ENCODE assay signal across 13 cellular contexts in genomic region chr19:54792814-54793213, GRCh38. TPM values are rescaled to one million over a fixed set of nuclear protein-coding genes. Genes with fewer than 3 reads are reported as not detected.
DNase-seq lines count a peak whose midpoint lies in the region; ATAC-seq and TF ChIP-seq lines count a peak whose summit lies in the region.
"Had no signal": no experiment of that assay in that cellular context is flagged by ENCODE, and none has a peak within 500 bp of the region (broad histone marks: within the 10 kb centered on the region; RNA-seq: fewer than 3 reads in every experiment).

No MANE protein-coding gene starts in this region.

- DNase-seq in heart right ventricle (no peak), left ventricle myocardium superior (no peak), OCI-M2 (lab: John Stamatoyannopoulos, UW; ENCODE audit: unreplicated experiment) (peak; percentile 8), upper lobe of left lung (no peak), G401 (ENCODE audit: low spot score) (no peak), HuH-7 (ENCODE audit: low spot score) (no peak)
- DNase-seq: activated CD4-positive, alpha-beta T cell treated with anti-CD3 and anti-CD28 coated beads for 4 hours; NK-92 treated with Interleukin-12 subunit alpha and Interleukin-12 subunit beta, amount 100 ng/mL, for 24 hours; stimulated activated CD4-positive, alpha-beta T cell treated with anti-CD3 and anti-CD28 coated beads, Interleukin-4, amount 100 ng/mL, for 4 hours had no signal

- H3K4me3 ChIP-seq in heart right ventricle: peak overlapping the region in 8 of 10 donors; percentile 12 to 48 (median 36)
- peak overlapping the region; percentile 14 for H3K4me3 ChIP-seq in endocrine pancreas (ENCODE audit: control insufficient read depth, insufficient read depth, low read length)
- H3K4me3 ChIP-seq in upper lobe of left lung: peak overlapping the region in 3 of 4 donors; percentile 11 to 38 (median 25)

- TF ChIP-seq EP300 in upper lobe of left lung (IDR thresholded peaks at IDR 0.05): no peak

- TF ChIP-seq POLR2A in upper lobe of left lung (IDR thresholded peaks at IDR 0.05): no peak

- ATAC-seq in heart right ventricle: peak in 1 of 8 donors; percentile 40
- ATAC-seq in left ventricle myocardium superior: no peak
- peak in 1 of 2 donors; percentile 42 for ATAC-seq in upper lobe of left lung (ENCODE audit: low FRiP score in 2 of 2)
- no peak for ATAC-seq in GM18519 (IDR thresholded peaks at IDR 0.05; ENCODE audit: low FRiP score, unreplicated experiment)

- peak overlapping the region in 6 of 10 donors; percentile 20 to 75 (median 38) for H3K27ac ChIP-seq in heart right ventricle
- peak overlapping the region in 2 of 4 donors; percentile 34 to 46 for H3K27ac ChIP-seq in upper lobe of left lung

- peaks cover 0 to 6% (median 0%) of the 10 kb centered on the region in 7 donors for H3K27me3 ChIP-seq in heart right ventricle
- H3K27me3 ChIP-seq in endocrine pancreas (ENCODE audit: control insufficient read depth, insufficient read depth, low read length): peaks cover 1% of the 10 kb centered on the region
- no peaks in the 10 kb centered on the region for H3K27me3 ChIP-seq in upper lobe of left lung

- H3K36me3 ChIP-seq in heart right ventricle (no peaks in the 10 kb centered on the region), endocrine pancreas (ENCODE audit: control insufficient read depth, insufficient read depth, low read length) (no peaks in the 10 kb centered on the region), upper lobe of left lung (no peaks in the 10 kb centered on the region)

- no peak overlapping the region for H3K9ac ChIP-seq in endocrine pancreas (ENCODE audit: control insufficient read depth, insufficient read depth, low read length)

- 32 to 54% methylated on average over 8 of the region's 8 CpGs for WGBS in heart right ventricle, 2 donors
- WGBS in upper lobe of left lung, 2 donors: 22 to 29% methylated on average over 8 of the region's 8 CpGs

- TF ChIP-seq CTCF in heart right ventricle (IDR thresholded peaks at IDR 0.05): no peak
- no peak for TF ChIP-seq CTCF in upper lobe of left lung (IDR thresholded peaks at IDR 0.05)

- in situ Hi-C loops in G401 (cut with HindIII; ENCODE audit: low sequenced_read_pairs): no loop called here

- intact Hi-C loops in heart right ventricle (cut with DNase I) (no loop called here), left ventricle myocardium superior (cut with micrococcal nuclease) (no loop called here)

- H3K9me3 ChIP-seq in heart right ventricle: no peaks in the 10 kb centered on the region
- H3K9me3 ChIP-seq in endocrine pancreas (ENCODE audit: control insufficient read depth, low read length): no peaks in the 10 kb centered on the region
- H3K9me3 ChIP-seq in upper lobe of left lung: no peaks in the 10 kb centered on the region

- H3K4me1 ChIP-seq in heart right ventricle: peaks cover 0 to 25% (median 0%) of the 10 kb centered on the region in 9 donors
- no peaks in the 10 kb centered on the region for H3K4me1 ChIP-seq in endocrine pancreas (ENCODE audit: control insufficient read depth, insufficient read depth, low read length)
- H3K4me1 ChIP-seq in upper lobe of left lung: peaks cover 0 to 5% (median 0%) of the 10 kb centered on the region in 4 donors

RNA-seq across cellular contexts. Expression of gene KIR2DL4, which starts 10.6 kb away (rescaled TPM):
- total RNA-seq in heart right ventricle: under 1 TPM in 1 of 10 donors, not detected in 9; 0.62 TPM
- polyA plus RNA-seq in heart right ventricle: under 1 TPM in 1 of 2 donors, not detected in 1; 0.04 TPM
- total RNA-seq in left ventricle myocardium superior: not detected
- 1 to 10 TPM in 1 of 6 donors, under 1 TPM in 4, not detected in 1; 0.20 to 1.3 (median 0.46) TPM for total RNA-seq in upper lobe of left lung
- not detected in 2 replicates for total RNA-seq in G401 (2014; rRNA removed; shearing (Covaris generic))
- total RNA-seq: cardiac septum, frontal cortex had no signal

RNA-seq across cellular contexts. Expression of gene KIR2DL1, which starts 23.2 kb away (rescaled TPM):
- total RNA-seq in heart right ventricle (under 1 TPM in 1 of 10 donors, not detected in 9; 0.16 TPM), left ventricle myocardium superior (not detected), upper lobe of left lung (under 1 TPM in 3 of 6 donors, not detected in 3; 0.23 to 0.37 (median 0.30) TPM)
- polyA plus RNA-seq in heart right ventricle: under 1 TPM in 1 of 2 donors, not detected in 1; 0.04 TPM
- total RNA-seq in G401 (2014; rRNA removed; shearing (Covaris generic)): not detected in 2 replicates
- total RNA-seq: cardiac septum, frontal cortex had no signal

RNA-seq across cellular contexts. Expression of gene KIR3DL1, which starts 23.5 kb away (rescaled TPM):
- total RNA-seq in heart right ventricle: under 1 TPM in 3 of 10 donors, not detected in 7; 0.13 to 0.90 (median 0.14) TPM
- polyA plus RNA-seq in heart right ventricle: not detected
- not detected for total RNA-seq in left ventricle myocardium superior
- total RNA-seq in upper lobe of left lung: under 1 TPM in 3 of 6 donors, not detected in 3; 0.15 to 0.88 (median 0.20) TPM
- not detected in 2 replicates for total RNA-seq in G401 (2014; rRNA removed; shearing (Covaris generic))
- total RNA-seq: cardiac septum, frontal cortex had no signal

RNA-seq across cellular contexts. Expression of gene KIR2DS4, which starts 39.7 kb away (rescaled TPM):
- total RNA-seq in heart right ventricle (under 1 TPM in 2 of 10 donors, not detected in 8; 0.14 to 0.28 TPM), left ventricle myocardium superior (not detected), upper lobe of left lung (under 1 TPM in 3 of 6 donors, not detected in 3; 0.27 to 0.61 (median 0.37) TPM)
- not detected for polyA plus RNA-seq in heart right ventricle
- total RNA-seq in G401 (2014; rRNA removed; shearing (Covaris generic)): not detected in 2 replicates
- total RNA-seq: cardiac septum, frontal cortex had no signal

RNA-seq across cellular contexts. Expression of gene KIR2DL3, which starts 54.5 kb away (rescaled TPM):
- total RNA-seq in heart right ventricle (under 1 TPM in 1 of 10 donors, not detected in 9; 0.42 TPM), left ventricle myocardium superior (not detected), upper lobe of left lung (under 1 TPM in 4 of 6 donors, not detected in 2; 0.17 to 0.69 (median 0.31) TPM)
- polyA plus RNA-seq in heart right ventricle: under 1 TPM in 1 of 2 donors, not detected in 1; 0.03 TPM
- not detected in 2 replicates for total RNA-seq in G401 (2014; rRNA removed; shearing (Covaris generic))
- total RNA-seq: cardiac septum, frontal cortex had no signal
